5 cellular contexts compared by ENCODE assay signal in the genomic region with DNA sequence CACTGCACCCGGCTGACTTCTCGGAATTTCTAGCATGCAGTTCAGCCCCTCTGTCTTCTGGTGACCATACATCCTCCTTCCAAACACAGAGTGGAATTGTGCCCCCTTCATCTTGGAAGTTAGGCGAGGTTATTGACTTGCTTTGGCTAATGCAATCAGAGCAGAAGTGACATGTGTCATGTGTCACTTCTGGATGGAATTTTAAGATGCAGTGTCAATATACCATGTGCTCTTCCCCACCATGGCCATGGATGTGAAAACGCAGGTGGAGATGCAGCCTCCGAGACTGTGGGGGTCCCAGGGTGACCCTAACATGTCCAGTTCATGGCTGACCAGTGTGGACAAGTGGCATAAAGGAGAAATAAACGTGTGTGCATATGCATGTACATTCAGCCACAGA.
"Had no signal": no experiment of that assay in that cellular context is flagged by ENCODE, and none has a peak within 500 bp of the region (broad histone marks: within the 10 kb centered on the region; RNA-seq: fewer than 3 reads in every experiment).

No MANE protein-coding gene starts in this region.

- H3K27ac ChIP-seq: HL-60 had no signal

- FAIRE-seq: HTR-8/SVneo had no signal

- DNase-seq: IMR-90, KBM-7, KG1 had no signal
